ENCODE assay signal across 1 cellular context in the genomic region with DNA sequence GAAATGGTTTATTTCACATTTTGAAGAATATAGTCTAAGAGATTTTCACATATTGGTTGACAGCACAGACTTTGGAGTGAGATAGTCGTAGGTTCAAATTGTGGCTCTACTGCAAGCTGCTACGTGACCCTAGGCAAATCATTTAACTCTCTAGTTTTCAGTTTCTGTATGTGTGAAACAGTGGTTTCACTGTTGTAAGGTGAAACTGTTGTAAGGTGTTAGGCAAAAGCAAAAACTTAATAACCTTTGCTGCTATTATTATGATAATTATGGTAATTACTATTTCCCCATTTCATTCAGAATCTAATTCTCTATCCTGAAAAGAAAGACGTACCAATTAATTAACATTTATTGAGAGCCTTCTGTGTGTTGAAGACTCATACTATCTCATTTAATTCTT.
A peak's percentile ranks its signal among the peaks of the same experiment; 100 is the strongest.
TF ChIP-seq lines count a peak whose summit lies in the region.

No MANE protein-coding gene starts in this region.

TF ChIP-seq in GM12878, 131 proteins besides CTCF, POLR2A, EP300 and RAD21 (continued from another document and continues in another):
- TF ChIP-seq, protein P1, sequence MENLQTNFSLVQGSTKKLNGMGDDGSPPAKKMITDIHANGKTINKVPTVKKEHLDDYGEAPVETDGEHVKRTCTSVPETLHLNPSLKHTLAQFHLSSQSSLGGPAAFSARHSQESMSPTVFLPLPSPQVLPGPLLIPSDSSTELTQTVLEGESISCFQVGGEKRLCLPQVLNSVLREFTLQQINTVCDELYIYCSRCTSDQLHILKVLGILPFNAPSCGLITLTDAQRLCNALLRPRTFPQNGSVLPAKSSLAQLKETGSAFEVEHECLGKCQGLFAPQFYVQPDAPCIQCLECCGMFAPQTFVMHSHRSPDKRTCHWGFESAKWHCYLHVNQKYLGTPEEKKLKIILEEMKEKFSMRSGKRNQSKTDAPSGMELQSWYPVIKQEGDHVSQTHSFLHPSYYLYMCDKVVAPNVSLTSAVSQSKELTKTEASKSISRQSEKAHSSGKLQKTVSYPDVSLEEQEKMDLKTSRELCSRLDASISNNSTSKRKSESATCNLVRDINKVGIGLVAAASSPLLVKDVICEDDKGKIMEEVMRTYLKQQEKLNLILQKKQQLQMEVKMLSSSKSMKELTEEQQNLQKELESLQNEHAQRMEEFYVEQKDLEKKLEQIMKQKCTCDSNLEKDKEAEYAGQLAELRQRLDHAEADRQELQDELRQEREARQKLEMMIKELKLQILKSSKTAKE (IDR thresholded peaks at IDR 0.05; ENCODE audit: low read depth, poor library complexity, severe bottlenecking) = peak; percentile 85
- TF ChIP-seq ZBED1 (IDR thresholded peaks at IDR 0.05; ENCODE audit: borderline replicate concordance) (no peak), MEF2B (IDR thresholded peaks at IDR 0.05; ENCODE audit: partially characterized antibody, poor library complexity, severe bottlenecking) (peak; percentile 33), JUNB (IDR thresholded peaks at IDR 0.05) (peak; percentile 57), CEBPB (IDR thresholded peaks at IDR 0.05; ENCODE audit: borderline replicate concordance in 1 of 2, low read depth in 2 of 2, low read length in 2 of 2) (no peak), POLR2AphosphoS2 (IDR thresholded peaks at IDR 0.05; ENCODE audit: low read depth, low read length) (no peak), ESRRA (IDR thresholded peaks at IDR 0.05; ENCODE audit: low read length) (no peak), BACH1 (IDR thresholded peaks at IDR 0.05; ENCODE audit: borderline replicate concordance) (peak; percentile 71; the same call in 1 of the 2 replicates), BHLHE40 (IDR thresholded peaks at IDR 0.05; ENCODE audit: borderline replicate concordance in 1 of 2, low read depth in 2 of 2, low read length in 1 of 2) (peak; percentile 27 to 57; a peak in 1 of 4 replicates), BRCA1 (IDR thresholded peaks at IDR 0.05; ENCODE audit: low read depth, low read length) (no peak), NR2F1 (conservative IDR thresholded peaks at IDR 0.05) (peak; percentile 91), ZNF217 (IDR thresholded peaks at IDR 0.05) (peak; percentile 88; the same call in 1 of the 2 replicates), MYB (IDR thresholded peaks at IDR 0.05; ENCODE audit: borderline replicate concordance, low read depth, low read length) (no peak), IKZF1 (conservative IDR thresholded peaks at IDR 0.05) (no peak), EGR1 (IDR thresholded peaks at IDR 0.05; ENCODE audit: borderline replicate concordance in 1 of 2, low read depth in 2 of 2, low read length in 2 of 2) (no peak), PAX8 (IDR thresholded peaks at IDR 0.05) (peak; percentile 63; the same call in 1 of the 2 replicates), RELA (IDR thresholded peaks at IDR 0.05; ENCODE audit: borderline replicate concordance, partially characterized antibody) (no peak), JUND (IDR thresholded peaks at IDR 0.05; ENCODE audit: low read depth, low read length) (no peak), CBFB (IDR thresholded peaks at IDR 0.05; ENCODE audit: low read depth) (no peak), IRF4 (IDR thresholded peaks at IDR 0.05; ENCODE audit: low read depth, low read length) (peak; percentile 38; the same call in 1 of the 2 replicates), SUPT20H (IDR thresholded peaks at IDR 0.05; ENCODE audit: borderline replicate concordance, control insufficient read depth, low read depth, low read length) (no peak), BCL11A (IDR thresholded peaks at IDR 0.05; ENCODE audit: low read depth, low read length) (peak; percentile 51; the same call in 1 of the 2 replicates), ZNF384 (IDR thresholded peaks at IDR 0.05; ENCODE audit: borderline replicate concordance, low read depth, low read length) (no peak), SMAD5 (IDR thresholded peaks at IDR 0.05; ENCODE audit: low read depth) (no peak), CREB1 (IDR thresholded peaks at IDR 0.05; ENCODE audit: low read depth) (peak; percentile 24; the same call in 1 of the 2 replicates), POU2F2 (IDR thresholded peaks at IDR 0.05; ENCODE audit: borderline replicate concordance, low read depth, low read length) (peak; percentile 60; the same call in 1 of the 3 replicates)
- TF ChIP-seq, protein P2, sequence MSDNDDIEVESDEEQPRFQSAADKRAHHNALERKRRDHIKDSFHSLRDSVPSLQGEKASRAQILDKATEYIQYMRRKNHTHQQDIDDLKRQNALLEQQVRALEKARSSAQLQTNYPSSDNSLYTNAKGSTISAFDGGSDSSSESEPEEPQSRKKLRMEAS (IDR thresholded peaks at IDR 0.05; ENCODE audit: low read depth, low read length) = no peak
- TF ChIP-seq, protein P3, sequence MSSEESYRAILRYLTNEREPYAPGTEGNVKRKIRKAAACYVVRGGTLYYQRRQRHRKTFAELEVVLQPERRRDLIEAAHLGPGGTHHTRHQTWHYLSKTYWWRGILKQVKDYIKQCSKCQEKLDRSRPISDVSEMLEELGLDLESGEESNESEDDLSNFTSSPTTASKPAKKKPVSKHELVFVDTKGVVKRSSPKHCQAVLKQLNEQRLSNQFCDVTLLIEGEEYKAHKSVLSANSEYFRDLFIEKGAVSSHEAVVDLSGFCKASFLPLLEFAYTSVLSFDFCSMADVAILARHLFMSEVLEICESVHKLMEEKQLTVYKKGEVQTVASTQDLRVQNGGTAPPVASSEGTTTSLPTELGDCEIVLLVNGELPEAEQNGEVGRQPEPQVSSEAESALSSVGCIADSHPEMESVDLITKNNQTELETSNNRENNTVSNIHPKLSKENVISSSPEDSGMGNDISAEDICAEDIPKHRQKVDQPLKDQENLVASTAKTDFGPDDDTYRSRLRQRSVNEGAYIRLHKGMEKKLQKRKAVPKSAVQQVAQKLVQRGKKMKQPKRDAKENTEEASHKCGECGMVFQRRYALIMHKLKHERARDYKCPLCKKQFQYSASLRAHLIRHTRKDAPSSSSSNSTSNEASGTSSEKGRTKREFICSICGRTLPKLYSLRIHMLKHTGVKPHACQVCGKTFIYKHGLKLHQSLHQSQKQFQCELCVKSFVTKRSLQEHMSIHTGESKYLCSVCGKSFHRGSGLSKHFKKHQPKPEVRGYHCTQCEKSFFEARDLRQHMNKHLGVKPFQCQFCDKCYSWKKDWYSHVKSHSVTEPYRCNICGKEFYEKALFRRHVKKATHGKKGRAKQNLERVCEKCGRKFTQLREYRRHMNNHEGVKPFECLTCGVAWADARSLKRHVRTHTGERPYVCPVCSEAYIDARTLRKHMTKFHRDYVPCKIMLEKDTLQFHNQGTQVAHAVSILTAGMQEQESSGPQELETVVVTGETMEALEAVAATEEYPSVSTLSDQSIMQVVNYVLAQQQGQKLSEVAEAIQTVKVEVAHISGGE (CRISPR knock-in tag; IDR thresholded peaks at IDR 0.05) = no peak
- TF ChIP-seq, protein P4, sequence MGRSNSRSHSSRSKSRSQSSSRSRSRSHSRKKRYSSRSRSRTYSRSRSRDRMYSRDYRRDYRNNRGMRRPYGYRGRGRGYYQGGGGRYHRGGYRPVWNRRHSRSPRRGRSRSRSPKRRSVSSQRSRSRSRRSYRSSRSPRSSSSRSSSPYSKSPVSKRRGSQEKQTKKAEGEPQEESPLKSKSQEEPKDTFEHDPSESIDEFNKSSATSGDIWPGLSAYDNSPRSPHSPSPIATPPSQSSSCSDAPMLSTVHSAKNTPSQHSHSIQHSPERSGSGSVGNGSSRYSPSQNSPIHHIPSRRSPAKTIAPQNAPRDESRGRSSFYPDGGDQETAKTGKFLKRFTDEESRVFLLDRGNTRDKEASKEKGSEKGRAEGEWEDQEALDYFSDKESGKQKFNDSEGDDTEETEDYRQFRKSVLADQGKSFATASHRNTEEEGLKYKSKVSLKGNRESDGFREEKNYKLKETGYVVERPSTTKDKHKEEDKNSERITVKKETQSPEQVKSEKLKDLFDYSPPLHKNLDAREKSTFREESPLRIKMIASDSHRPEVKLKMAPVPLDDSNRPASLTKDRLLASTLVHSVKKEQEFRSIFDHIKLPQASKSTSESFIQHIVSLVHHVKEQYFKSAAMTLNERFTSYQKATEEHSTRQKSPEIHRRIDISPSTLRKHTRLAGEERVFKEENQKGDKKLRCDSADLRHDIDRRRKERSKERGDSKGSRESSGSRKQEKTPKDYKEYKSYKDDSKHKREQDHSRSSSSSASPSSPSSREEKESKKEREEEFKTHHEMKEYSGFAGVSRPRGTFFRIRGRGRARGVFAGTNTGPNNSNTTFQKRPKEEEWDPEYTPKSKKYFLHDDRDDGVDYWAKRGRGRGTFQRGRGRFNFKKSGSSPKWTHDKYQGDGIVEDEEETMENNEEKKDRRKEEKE (IDR thresholded peaks at IDR 0.05) = no peak
- TF ChIP-seq, protein P5, sequence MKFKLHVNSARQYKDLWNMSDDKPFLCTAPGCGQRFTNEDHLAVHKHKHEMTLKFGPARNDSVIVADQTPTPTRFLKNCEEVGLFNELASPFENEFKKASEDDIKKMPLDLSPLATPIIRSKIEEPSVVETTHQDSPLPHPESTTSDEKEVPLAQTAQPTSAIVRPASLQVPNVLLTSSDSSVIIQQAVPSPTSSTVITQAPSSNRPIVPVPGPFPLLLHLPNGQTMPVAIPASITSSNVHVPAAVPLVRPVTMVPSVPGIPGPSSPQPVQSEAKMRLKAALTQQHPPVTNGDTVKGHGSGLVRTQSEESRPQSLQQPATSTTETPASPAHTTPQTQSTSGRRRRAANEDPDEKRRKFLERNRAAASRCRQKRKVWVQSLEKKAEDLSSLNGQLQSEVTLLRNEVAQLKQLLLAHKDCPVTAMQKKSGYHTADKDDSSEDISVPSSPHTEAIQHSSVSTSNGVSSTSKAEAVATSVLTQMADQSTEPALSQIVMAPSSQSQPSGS (IDR thresholded peaks at IDR 0.05; ENCODE audit: low read length) = peak; percentile 27; the same call in 1 of the 2 replicates
- TF ChIP-seq, protein P6, sequence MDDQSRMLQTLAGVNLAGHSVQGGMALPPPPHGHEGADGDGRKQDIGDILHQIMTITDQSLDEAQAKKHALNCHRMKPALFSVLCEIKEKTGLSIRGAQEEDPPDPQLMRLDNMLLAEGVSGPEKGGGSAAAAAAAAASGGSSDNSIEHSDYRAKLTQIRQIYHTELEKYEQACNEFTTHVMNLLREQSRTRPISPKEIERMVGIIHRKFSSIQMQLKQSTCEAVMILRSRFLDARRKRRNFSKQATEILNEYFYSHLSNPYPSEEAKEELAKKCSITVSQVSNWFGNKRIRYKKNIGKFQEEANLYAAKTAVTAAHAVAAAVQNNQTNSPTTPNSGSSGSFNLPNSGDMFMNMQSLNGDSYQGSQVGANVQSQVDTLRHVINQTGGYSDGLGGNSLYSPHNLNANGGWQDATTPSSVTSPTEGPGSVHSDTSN (IDR thresholded peaks at IDR 0.05; ENCODE audit: insufficient replicate concordance, low read depth, low read length) = no peak
- TF ChIP-seq, protein P7, sequence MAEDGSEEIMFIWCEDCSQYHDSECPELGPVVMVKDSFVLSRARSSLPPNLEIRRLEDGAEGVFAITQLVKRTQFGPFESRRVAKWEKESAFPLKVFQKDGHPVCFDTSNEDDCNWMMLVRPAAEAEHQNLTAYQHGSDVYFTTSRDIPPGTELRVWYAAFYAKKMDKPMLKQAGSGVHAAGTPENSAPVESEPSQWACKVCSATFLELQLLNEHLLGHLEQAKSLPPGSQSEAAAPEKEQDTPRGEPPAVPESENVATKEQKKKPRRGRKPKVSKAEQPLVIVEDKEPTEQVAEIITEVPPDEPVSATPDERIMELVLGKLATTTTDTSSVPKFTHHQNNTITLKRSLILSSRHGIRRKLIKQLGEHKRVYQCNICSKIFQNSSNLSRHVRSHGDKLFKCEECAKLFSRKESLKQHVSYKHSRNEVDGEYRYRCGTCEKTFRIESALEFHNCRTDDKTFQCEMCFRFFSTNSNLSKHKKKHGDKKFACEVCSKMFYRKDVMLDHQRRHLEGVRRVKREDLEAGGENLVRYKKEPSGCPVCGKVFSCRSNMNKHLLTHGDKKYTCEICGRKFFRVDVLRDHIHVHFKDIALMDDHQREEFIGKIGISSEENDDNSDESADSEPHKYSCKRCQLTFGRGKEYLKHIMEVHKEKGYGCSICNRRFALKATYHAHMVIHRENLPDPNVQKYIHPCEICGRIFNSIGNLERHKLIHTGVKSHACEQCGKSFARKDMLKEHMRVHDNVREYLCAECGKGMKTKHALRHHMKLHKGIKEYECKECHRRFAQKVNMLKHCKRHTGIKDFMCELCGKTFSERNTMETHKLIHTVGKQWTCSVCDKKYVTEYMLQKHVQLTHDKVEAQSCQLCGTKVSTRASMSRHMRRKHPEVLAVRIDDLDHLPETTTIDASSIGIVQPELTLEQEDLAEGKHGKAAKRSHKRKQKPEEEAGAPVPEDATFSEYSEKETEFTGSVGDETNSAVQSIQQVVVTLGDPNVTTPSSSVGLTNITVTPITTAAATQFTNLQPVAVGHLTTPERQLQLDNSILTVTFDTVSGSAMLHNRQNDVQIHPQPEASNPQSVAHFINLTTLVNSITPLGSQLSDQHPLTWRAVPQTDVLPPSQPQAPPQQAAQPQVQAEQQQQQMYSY (CRISPR knock-in tag; IDR thresholded peaks at IDR 0.05) = no peak
- TF ChIP-seq, protein P8, sequence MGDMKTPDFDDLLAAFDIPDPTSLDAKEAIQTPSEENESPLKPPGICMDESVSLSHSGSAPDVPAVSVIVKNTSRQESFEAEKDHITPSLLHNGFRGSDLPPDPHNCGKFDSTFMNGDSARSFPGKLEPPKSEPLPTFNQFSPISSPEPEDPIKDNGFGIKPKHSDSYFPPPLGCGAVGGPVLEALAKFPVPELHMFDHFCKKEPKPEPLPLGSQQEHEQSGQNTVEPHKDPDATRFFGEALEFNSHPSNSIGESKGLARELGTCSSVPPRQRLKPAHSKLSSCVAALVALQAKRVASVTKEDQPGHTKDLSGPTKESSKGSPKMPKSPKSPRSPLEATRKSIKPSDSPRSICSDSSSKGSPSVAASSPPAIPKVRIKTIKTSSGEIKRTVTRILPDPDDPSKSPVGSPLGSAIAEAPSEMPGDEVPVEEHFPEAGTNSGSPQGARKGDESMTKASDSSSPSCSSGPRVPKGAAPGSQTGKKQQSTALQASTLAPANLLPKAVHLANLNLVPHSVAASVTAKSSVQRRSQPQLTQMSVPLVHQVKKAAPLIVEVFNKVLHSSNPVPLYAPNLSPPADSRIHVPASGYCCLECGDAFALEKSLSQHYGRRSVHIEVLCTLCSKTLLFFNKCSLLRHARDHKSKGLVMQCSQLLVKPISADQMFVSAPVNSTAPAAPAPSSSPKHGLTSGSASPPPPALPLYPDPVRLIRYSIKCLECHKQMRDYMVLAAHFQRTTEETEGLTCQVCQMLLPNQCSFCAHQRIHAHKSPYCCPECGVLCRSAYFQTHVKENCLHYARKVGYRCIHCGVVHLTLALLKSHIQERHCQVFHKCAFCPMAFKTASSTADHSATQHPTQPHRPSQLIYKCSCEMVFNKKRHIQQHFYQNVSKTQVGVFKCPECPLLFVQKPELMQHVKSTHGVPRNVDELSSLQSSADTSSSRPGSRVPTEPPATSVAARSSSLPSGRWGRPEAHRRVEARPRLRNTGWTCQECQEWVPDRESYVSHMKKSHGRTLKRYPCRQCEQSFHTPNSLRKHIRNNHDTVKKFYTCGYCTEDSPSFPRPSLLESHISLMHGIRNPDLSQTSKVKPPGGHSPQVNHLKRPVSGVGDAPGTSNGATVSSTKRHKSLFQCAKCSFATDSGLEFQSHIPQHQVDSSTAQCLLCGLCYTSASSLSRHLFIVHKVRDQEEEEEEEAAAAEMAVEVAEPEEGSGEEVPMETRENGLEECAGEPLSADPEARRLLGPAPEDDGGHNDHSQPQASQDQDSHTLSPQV (IDR thresholded peaks at IDR 0.05) = no peak
- TF ChIP-seq, protein P9, sequence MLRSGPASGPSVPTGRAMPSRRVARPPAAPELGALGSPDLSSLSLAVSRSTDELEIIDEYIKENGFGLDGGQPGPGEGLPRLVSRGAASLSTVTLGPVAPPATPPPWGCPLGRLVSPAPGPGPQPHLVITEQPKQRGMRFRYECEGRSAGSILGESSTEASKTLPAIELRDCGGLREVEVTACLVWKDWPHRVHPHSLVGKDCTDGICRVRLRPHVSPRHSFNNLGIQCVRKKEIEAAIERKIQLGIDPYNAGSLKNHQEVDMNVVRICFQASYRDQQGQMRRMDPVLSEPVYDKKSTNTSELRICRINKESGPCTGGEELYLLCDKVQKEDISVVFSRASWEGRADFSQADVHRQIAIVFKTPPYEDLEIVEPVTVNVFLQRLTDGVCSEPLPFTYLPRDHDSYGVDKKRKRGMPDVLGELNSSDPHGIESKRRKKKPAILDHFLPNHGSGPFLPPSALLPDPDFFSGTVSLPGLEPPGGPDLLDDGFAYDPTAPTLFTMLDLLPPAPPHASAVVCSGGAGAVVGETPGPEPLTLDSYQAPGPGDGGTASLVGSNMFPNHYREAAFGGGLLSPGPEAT (IDR thresholded peaks at IDR 0.05; ENCODE audit: low read depth) = peak; percentile 67; the same call in 1 of the 2 replicates
